Comparison of ENCODE assay signal across 1 cellular context in genomic region chr12:80353254-80353653, GRCh38.
TF ChIP-seq lines count a peak whose summit lies in the region.

No MANE protein-coding gene starts in this region.

TF ChIP-seq in HepG2, 621 proteins besides CTCF, POLR2A, EP300 and RAD21 (continued from another document and continues in another):
- TF ChIP-seq ZNF704 (CRISPR knock-in tag; IDR thresholded peaks at IDR 0.05; ENCODE audit: borderline replicate concordance) (no peak), NCOA2 (CRISPR knock-in tag; IDR thresholded peaks at IDR 0.05) (peak; percentile 39; the same call in 1 of the 2 replicates), HDAC2 (CRISPR knock-in tag; IDR thresholded peaks at IDR 0.05) (0 out of 2 replicates have a peak, but pooled peaks have one; percentile 21), ZNF572 (CRISPR knock-in tag; IDR thresholded peaks at IDR 0.05) (no peak), ZNF841 (CRISPR knock-in tag; IDR thresholded peaks at IDR 0.05; ENCODE audit: borderline replicate concordance) (no peak), ZNF75D (CRISPR knock-in tag; IDR thresholded peaks at IDR 0.05; ENCODE audit: borderline replicate concordance) (no peak), ELF3 (CRISPR knock-in tag; IDR thresholded peaks at IDR 0.05) (no peak), NFAT5 (CRISPR knock-in tag; IDR thresholded peaks at IDR 0.05) (no peak), PAXIP1 (CRISPR knock-in tag; conservative IDR thresholded peaks at IDR 0.05) (peak; percentile 38; the same call in 1 of the 2 replicates), ZZZ3 (CRISPR knock-in tag; IDR thresholded peaks at IDR 0.05; ENCODE audit: borderline replicate concordance) (no peak), ZSCAN30 (CRISPR knock-in tag; IDR thresholded peaks at IDR 0.05) (no peak), GATAD2A (CRISPR knock-in tag; IDR thresholded peaks at IDR 0.05) (0 out of 2 replicates have a peak, but pooled peaks have one; percentile 15), ATF7 (IDR thresholded peaks at IDR 0.05) (no peak), ATF7 (CRISPR knock-in tag; IDR thresholded peaks at IDR 0.05) (no peak), ZNF383 (CRISPR knock-in tag; IDR thresholded peaks at IDR 0.05; ENCODE audit: borderline replicate concordance) (no peak), RFX1 (IDR thresholded peaks at IDR 0.05) (no peak), FOXP1 (IDR thresholded peaks at IDR 0.05) (no peak), FOXP1 (CRISPR knock-in tag; IDR thresholded peaks at IDR 0.05) (peak; percentile 37; the same call in 1 of the 2 replicates), ZBTB1 (CRISPR knock-in tag; IDR thresholded peaks at IDR 0.05; ENCODE audit: borderline replicate concordance) (no peak), ZNF782 (CRISPR knock-in tag; IDR thresholded peaks at IDR 0.05; ENCODE audit: borderline replicate concordance) (no peak), ZNF263 (CRISPR knock-in tag; IDR thresholded peaks at IDR 0.05) (no peak), PAX8 (CRISPR knock-in tag; IDR thresholded peaks at IDR 0.05; ENCODE audit: borderline replicate concordance) (no peak), MTA3 (CRISPR knock-in tag; IDR thresholded peaks at IDR 0.05) (no peak), HNF4G (IDR thresholded peaks at IDR 0.05; ENCODE audit: borderline replicate concordance, low read depth, low read length) (no peak; the same call in 1 of the 2 replicates), HNF4G (CRISPR knock-in tag; IDR thresholded peaks at IDR 0.05; ENCODE audit: borderline replicate concordance, low read depth) (no peak), FIP1L1 (IDR thresholded peaks at IDR 0.05; ENCODE audit: borderline replicate concordance, insufficient read depth, low read depth, low read length) (no peak), PHB2 (IDR thresholded peaks at IDR 0.05; ENCODE audit: partially characterized antibody) (no peak), ARID5B (CRISPR knock-in tag; IDR thresholded peaks at IDR 0.05) (peak; percentile 22; the same call in 1 of the 2 replicates), HMGA1 (CRISPR knock-in tag; conservative IDR thresholded peaks at IDR 0.05) (no peak)
- TF ChIP-seq, protein P1, sequence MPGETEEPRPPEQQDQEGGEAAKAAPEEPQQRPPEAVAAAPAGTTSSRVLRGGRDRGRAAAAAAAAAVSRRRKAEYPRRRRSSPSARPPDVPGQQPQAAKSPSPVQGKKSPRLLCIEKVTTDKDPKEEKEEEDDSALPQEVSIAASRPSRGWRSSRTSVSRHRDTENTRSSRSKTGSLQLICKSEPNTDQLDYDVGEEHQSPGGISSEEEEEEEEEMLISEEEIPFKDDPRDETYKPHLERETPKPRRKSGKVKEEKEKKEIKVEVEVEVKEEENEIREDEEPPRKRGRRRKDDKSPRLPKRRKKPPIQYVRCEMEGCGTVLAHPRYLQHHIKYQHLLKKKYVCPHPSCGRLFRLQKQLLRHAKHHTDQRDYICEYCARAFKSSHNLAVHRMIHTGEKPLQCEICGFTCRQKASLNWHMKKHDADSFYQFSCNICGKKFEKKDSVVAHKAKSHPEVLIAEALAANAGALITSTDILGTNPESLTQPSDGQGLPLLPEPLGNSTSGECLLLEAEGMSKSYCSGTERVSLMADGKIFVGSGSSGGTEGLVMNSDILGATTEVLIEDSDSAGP (CRISPR knock-in tag; IDR thresholded peaks at IDR 0.05; ENCODE audit: borderline replicate concordance), result no peak
- TF ChIP-seq, protein P2, sequence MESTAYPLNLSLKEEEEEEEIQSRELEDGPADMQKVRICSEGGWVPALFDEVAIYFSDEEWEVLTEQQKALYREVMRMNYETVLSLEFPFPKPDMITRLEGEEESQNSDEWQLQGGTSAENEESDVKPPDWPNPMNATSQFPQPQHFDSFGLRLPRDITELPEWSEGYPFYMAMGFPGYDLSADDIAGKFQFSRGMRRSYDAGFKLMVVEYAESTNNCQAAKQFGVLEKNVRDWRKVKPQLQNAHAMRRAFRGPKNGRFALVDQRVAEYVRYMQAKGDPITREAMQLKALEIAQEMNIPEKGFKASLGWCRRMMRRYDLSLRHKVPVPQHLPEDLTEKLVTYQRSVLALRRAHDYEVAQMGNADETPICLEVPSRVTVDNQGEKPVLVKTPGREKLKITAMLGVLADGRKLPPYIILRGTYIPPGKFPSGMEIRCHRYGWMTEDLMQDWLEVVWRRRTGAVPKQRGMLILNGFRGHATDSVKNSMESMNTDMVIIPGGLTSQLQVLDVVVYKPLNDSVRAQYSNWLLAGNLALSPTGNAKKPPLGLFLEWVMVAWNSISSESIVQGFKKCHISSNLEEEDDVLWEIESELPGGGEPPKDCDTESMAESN (CRISPR knock-in tag; conservative IDR thresholded peaks at IDR 0.05), result no peak
- TF ChIP-seq, protein P3, sequence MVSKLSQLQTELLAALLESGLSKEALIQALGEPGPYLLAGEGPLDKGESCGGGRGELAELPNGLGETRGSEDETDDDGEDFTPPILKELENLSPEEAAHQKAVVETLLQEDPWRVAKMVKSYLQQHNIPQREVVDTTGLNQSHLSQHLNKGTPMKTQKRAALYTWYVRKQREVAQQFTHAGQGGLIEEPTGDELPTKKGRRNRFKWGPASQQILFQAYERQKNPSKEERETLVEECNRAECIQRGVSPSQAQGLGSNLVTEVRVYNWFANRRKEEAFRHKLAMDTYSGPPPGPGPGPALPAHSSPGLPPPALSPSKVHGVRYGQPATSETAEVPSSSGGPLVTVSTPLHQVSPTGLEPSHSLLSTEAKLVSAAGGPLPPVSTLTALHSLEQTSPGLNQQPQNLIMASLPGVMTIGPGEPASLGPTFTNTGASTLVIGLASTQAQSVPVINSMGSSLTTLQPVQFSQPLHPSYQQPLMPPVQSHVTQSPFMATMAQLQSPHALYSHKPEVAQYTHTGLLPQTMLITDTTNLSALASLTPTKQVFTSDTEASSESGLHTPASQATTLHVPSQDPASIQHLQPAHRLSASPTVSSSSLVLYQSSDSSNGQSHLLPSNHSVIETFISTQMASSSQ (IDR thresholded peaks at IDR 0.05; ENCODE audit: low read depth), result no peak
- TF ChIP-seq, protein P3 (CRISPR knock-in tag; IDR thresholded peaks at IDR 0.05; ENCODE audit: borderline replicate concordance), result no peak
- TF ChIP-seq, protein P4, sequence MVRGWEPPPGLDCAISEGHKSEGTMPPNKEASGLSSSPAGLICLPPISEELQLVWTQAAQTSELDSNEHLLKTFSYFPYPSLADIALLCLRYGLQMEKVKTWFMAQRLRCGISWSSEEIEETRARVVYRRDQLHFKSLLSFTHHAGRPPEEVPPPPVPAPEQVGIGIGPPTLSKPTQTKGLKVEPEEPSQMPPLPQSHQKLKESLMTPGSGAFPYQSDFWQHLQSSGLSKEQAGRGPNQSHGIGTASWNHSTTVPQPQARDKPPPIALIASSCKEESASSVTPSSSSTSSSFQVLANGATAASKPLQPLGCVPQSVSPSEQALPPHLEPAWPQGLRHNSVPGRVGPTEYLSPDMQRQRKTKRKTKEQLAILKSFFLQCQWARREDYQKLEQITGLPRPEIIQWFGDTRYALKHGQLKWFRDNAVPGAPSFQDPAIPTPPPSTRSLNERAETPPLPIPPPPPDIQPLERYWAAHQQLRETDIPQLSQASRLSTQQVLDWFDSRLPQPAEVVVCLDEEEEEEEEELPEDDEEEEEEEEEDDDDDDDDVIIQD (CRISPR knock-in tag; IDR thresholded peaks at IDR 0.05; ENCODE audit: low read depth), result 0 out of 2 replicates have a peak, but pooled peaks have one; percentile 32
